Comparison of ENCODE assay signal across 10 cellular contexts in genomic region chr1:183180213-183180612, GRCh38. TPM values are rescaled to one million over a fixed set of nuclear protein-coding genes. Genes with fewer than 3 reads are reported as not detected.
DNase-seq lines count a peak whose midpoint lies in the region; ATAC-seq, FAIRE-seq and TF ChIP-seq lines count a peak whose summit lies in the region.
"Had no signal": no experiment of that assay in that cellular context is flagged by ENCODE, and none has a peak within 500 bp of the region (broad histone marks: within the 10 kb centered on the region; RNA-seq: fewer than 3 reads in every experiment).

No MANE protein-coding gene starts in this region.

- TF ChIP-seq POLR2A in H1 (IDR thresholded peaks at IDR 0.05; ENCODE audit: control extremely low read depth in 1 of 2, low read depth in 2 of 2, low read length in 2 of 2): no peak

- no peak overlapping the region for H3K18ac ChIP-seq in H1 (ENCODE audit: extremely low read depth, low read length)

- H3K23ac ChIP-seq in H1 (ENCODE audit: insufficient read length): no peak overlapping the region

- no peak overlapping the region for H2BK5ac ChIP-seq in H1 (ENCODE audit: low read depth, low read length)

- H3K4me1 Mint-ChIP-seq in osteocyte (ENCODE audit: unreplicated experiment): peaks cover 29% of the 10 kb centered on the region
- peaks cover 10% of the 10 kb centered on the region for H3K4me1 Mint-ChIP-seq in activated T-cell treated with anti-CD3 and anti-CD28 coated beads, Interleukin-2, amount 50 U/mL, for 24 hours (ENCODE audit: low read depth)
- H3K4me1 Mint-ChIP-seq in CD8-positive, alpha-beta memory T cell: no peaks in the 10 kb centered on the region

- no peak overlapping the region for H2AFZ ChIP-seq in H1 (ENCODE audit: low read length)

- no peak overlapping the region for H4K5ac ChIP-seq in H1 (ENCODE audit: insufficient read length, low read depth, low read length)

- TF ChIP-seq EP300 in H1 (IDR thresholded peaks at IDR 0.05; ENCODE audit: borderline replicate concordance in 1 of 2, low read depth in 2 of 2, low read length in 2 of 2): no peak

- H2BK12ac ChIP-seq in H1 (ENCODE audit: low read depth, low read length): no peak overlapping the region

- H4K91ac ChIP-seq in H1 (replicated peaks; ENCODE audit: insufficient read length, low read length): no peak overlapping the region

- H3K36me3 ChIP-seq in H1 (ENCODE audit: control insufficient read depth in 2 of 4, insufficient read depth in 4 of 4, low read length in 3 of 4): no peaks in the 10 kb centered on the region
- H3K36me3 ChIP-seq in CD8-positive, alpha-beta memory T cell (ENCODE audit: insufficient read depth, low read length): no peaks in the 10 kb centered on the region
- H3K36me3 ChIP-seq: HAP-1 had no signal

- no peaks in the 10 kb centered on the region for H3K79me1 ChIP-seq in H1 (ENCODE audit: low read depth, low read length)

- H2BK120ac ChIP-seq in H1 (replicated peaks; ENCODE audit: low read depth, low read length): no peak overlapping the region

- H3K14ac ChIP-seq in H1 (ENCODE audit: insufficient read length): no peak overlapping the region

- no peaks in the 10 kb centered on the region for H3K36me3 Mint-ChIP-seq in osteocyte (ENCODE audit: unreplicated experiment)
- no peaks in the 10 kb centered on the region for H3K36me3 Mint-ChIP-seq in activated T-cell treated with anti-CD3 and anti-CD28 coated beads, Interleukin-2, amount 50 U/mL, for 24 hours (ENCODE audit: low read depth)
- H3K36me3 Mint-ChIP-seq in CD8-positive, alpha-beta memory T cell: no peaks in the 10 kb centered on the region

- H3K27ac Mint-ChIP-seq in osteocyte (ENCODE audit: unreplicated experiment): peak overlapping the region; percentile 89
- no peak overlapping the region for H3K27ac Mint-ChIP-seq in activated T-cell treated with anti-CD3 and anti-CD28 coated beads, Interleukin-2, amount 50 U/mL, for 24 hours
- no peak overlapping the region for H3K27ac Mint-ChIP-seq in CD8-positive, alpha-beta memory T cell

- no peak overlapping the region for H3K4me3 ChIP-seq in H1 (ENCODE audit: extremely low read depth in 1 of 4, insufficient read depth in 2 of 4, low read depth in 3 of 4, low read length in 4 of 4)
- H3K4me3 ChIP-seq in CD8-positive, alpha-beta memory T cell (ENCODE audit: low read length): no peak overlapping the region
- H3K4me3 ChIP-seq: HAP-1 had no signal

- no peaks in the 10 kb centered on the region for H3K27me3 Mint-ChIP-seq in osteocyte (ENCODE audit: unreplicated experiment)
- peaks cover 9% of the 10 kb centered on the region for H3K27me3 Mint-ChIP-seq in activated T-cell treated with anti-CD3 and anti-CD28 coated beads, Interleukin-2, amount 50 U/mL, for 24 hours
- peaks cover 0 to 4% of the 10 kb centered on the region in 2 donors for H3K27me3 Mint-ChIP-seq in CD8-positive, alpha-beta memory T cell

- H4K20me1 ChIP-seq in H1 (replicated peaks in 1 of 2; ENCODE audit: control insufficient read depth in 1 of 2, insufficient read depth in 2 of 2, low read length in 2 of 2): no peaks in the 10 kb centered on the region

- no peaks in the 10 kb centered on the region for H3K79me2 ChIP-seq in H1 (ENCODE audit: control insufficient read depth in 1 of 2, insufficient read depth in 2 of 2, low read length in 2 of 2)

- TF ChIP-seq RAD21 in H1 (IDR thresholded peaks at IDR 0.05 in 1 of 2, conservative IDR thresholded peaks at IDR 0.05 in 1 of 2; ENCODE audit: low read depth in 2 of 2, low read length in 2 of 2): no peak

- H3K9ac ChIP-seq in H1 (replicated peaks in 1 of 4; ENCODE audit: extremely low read depth in 1 of 4, low read depth in 3 of 4, low read length in 3 of 4): no peak overlapping the region

- WGBS in H1 (ENCODE audit: extremely low coverage in 1 of 2, insufficient coverage in 1 of 2, insufficient read length in 1 of 2, insufficient replicate concordance in 2 of 2, low coverage in 1 of 2, low lambda C conversion rate in 2 of 2, missing lambda C conversion rate in 1 of 2), 2 experiments: 91% methylated on average over 3 of the region's 3 CpGs; no CpG with 5 or more reads in 1 of the 2 experiments

- peak overlapping the region; percentile 54 for H3K56ac ChIP-seq in H1 (replicated peaks; ENCODE audit: insufficient read length, low read depth, low read length)

- no peaks in the 10 kb centered on the region for H3K9me3 Mint-ChIP-seq in osteocyte (ENCODE audit: unreplicated experiment)
- no peaks in the 10 kb centered on the region for H3K9me3 Mint-ChIP-seq in activated T-cell treated with anti-CD3 and anti-CD28 coated beads, Interleukin-2, amount 50 U/mL, for 24 hours
- H3K9me3 Mint-ChIP-seq in CD8-positive, alpha-beta memory T cell: no peaks in the 10 kb centered on the region

- POLR2A ChIA-PET in H1 (lab: Charles Lee; ENCODE audit: partially characterized antibody): no interaction called here
- POLR2A ChIA-PET in CD8-positive, alpha-beta memory T cell (lab: Charles Lee): no interaction called here

- no peaks in the 10 kb centered on the region for H3K23me2 ChIP-seq in H1 (ENCODE audit: low read depth, low read length)

- no peak for TF ChIP-seq CTCF in H1 (IDR thresholded peaks at IDR 0.05; ENCODE audit: control extremely low read depth in 1 of 3, insufficient read depth in 1 of 3, low read depth in 1 of 3, low read length in 3 of 3)
- TF ChIP-seq CTCF in osteocyte (IDR thresholded peaks at IDR 0.05): no peak

- no peak overlapping the region for H3K27ac ChIP-seq in H1 (ENCODE audit: low read depth, low read length)
- H3K27ac ChIP-seq in CD8-positive, alpha-beta memory T cell (ENCODE audit: low read depth, low read length): no peak overlapping the region

- H3K27me3 ChIP-seq in H1 (replicated peaks in 1 of 4; ENCODE audit: control insufficient read depth in 3 of 4, extremely low read depth in 1 of 4, insufficient read depth in 3 of 4, low read length in 3 of 4): no peaks in the 10 kb centered on the region
- H3K27me3 ChIP-seq in CD8-positive, alpha-beta memory T cell (ENCODE audit: insufficient read depth, low read length, poor library complexity, severe bottlenecking): no peaks in the 10 kb centered on the region

- H3K4ac ChIP-seq in H1 (replicated peaks; ENCODE audit: insufficient read length, low read depth, low read length): no peak overlapping the region

- DNase-seq in Daoy (ENCODE audit: low read depth) (peak; percentile 83), NCI-H2029 treated with DMSO at 0.1 percent for 48 hours (lab: John Stamatoyannopoulos, UW) (peak; percentile 54), H1 (ENCODE audit: low read depth in 1 of 2, low spot score in 2 of 2) (no peak), osteocyte (ENCODE audit: extremely low spot score, unreplicated experiment) (no peak)
- no peak for DNase-seq in stimulated activated naive CD8-positive, alpha-beta T cell treated with anti-CD3 and anti-CD28 coated beads, Interleukin-15, Interleukin-2, amounts not matched to agents 100 U/mL and 50 U/mL, for 24 hours
- DNase-seq in activated T-cell treated with anti-CD3 and anti-CD28 coated beads, Interleukin-2, amount 50 U/mL, for 24 hours: no peak
- DNase-seq in CD8-positive, alpha-beta memory T cell: no peak

- FAIRE-seq in H1 (lab: Jason Lieb, UNC): no peak
- FAIRE-seq: colon had no signal

- peak overlapping the region; percentile 31 for H3K4me3 Mint-ChIP-seq in osteocyte (ENCODE audit: unreplicated experiment)
- no peak overlapping the region for H3K4me3 Mint-ChIP-seq in activated T-cell treated with anti-CD3 and anti-CD28 coated beads, Interleukin-2, amount 50 U/mL, for 24 hours
- no peak overlapping the region for H3K4me3 Mint-ChIP-seq in CD8-positive, alpha-beta memory T cell

- H4K8ac ChIP-seq in H1 (ENCODE audit: extremely low read depth, insufficient read depth, low read length): no peak overlapping the region

- H2BK20ac ChIP-seq in H1 (ENCODE audit: low read length): no peak overlapping the region

- H3K9me3 ChIP-seq in H1 (ENCODE audit: insufficient read depth in 2 of 2, low read depth in 1 of 2, low read length in 1 of 2): no peaks in the 10 kb centered on the region
- H3K9me3 ChIP-seq in CD8-positive, alpha-beta memory T cell (ENCODE audit: low read length): no peaks in the 10 kb centered on the region
- H3K9me3 ChIP-seq: HAP-1 had no signal

- CTCF ChIA-PET in H1 (lab: Charles Lee; ENCODE audit: partially characterized antibody): interaction anchor here (1.0 to 1.5 kb wide), 3 partner anchors 19 to 102 kb away, joined by 3 read pairs; no protein-coding TSS in a partner anchor
- CTCF ChIA-PET in CD8-positive, alpha-beta memory T cell (lab: Charles Lee): no interaction called here

- no peak for ATAC-seq in HG03521 (IDR thresholded peaks at IDR 0.05; ENCODE audit: unreplicated experiment)
- no peak for ATAC-seq in stimulated activated naive CD8-positive, alpha-beta T cell treated with anti-CD3 and anti-CD28 coated beads, Interleukin-15, Interleukin-2, amounts not matched to agents 100 U/mL and 50 U/mL, for 24 hours

- H2AK5ac ChIP-seq in H1 (ENCODE audit: low read depth, low read length): no peak overlapping the region

- no peak overlapping the region for H3K4me2 ChIP-seq in H1 (ENCODE audit: insufficient read depth in 1 of 2, low read depth in 2 of 2, low read length in 2 of 2)

- no peak overlapping the region for H2BK15ac ChIP-seq in H1 (ENCODE audit: low read length)

- peaks cover 0 to 2% (median 0%) of the 10 kb centered on the region in 4 experiments; a peak in 1 of 7 replicates for H3K4me1 ChIP-seq in H1 (replicated peaks in 1 of 4; ENCODE audit: control insufficient read depth in 3 of 4, insufficient read depth in 4 of 4, low read length in 3 of 4)
- H3K4me1 ChIP-seq in CD8-positive, alpha-beta memory T cell (ENCODE audit: insufficient read depth, low read length): no peaks in the 10 kb centered on the region

TF ChIP-seq in H1, 55 proteins besides CTCF, POLR2A, EP300 and RAD21 (continues in another document):
- no peak for TF ChIP-seq SP1 (IDR thresholded peaks at IDR 0.05; ENCODE audit: low read depth, low read length)
- no peak for TF ChIP-seq CREB1 (IDR thresholded peaks at IDR 0.05)
- TF ChIP-seq NRF1 (IDR thresholded peaks at IDR 0.05; ENCODE audit: low read depth, low read length): no peak
- no peak for TF ChIP-seq CEBPB (IDR thresholded peaks at IDR 0.05; ENCODE audit: low read depth, low read length)
- TF ChIP-seq SP4 (IDR thresholded peaks at IDR 0.05; ENCODE audit: low read length): no peak
- no peak for TF ChIP-seq NANOG (IDR thresholded peaks at IDR 0.05; ENCODE audit: insufficient read depth, low read depth, low read length, poor library complexity, severe bottlenecking)

RNA-seq across cellular contexts. Expression of gene LAMC2, which starts 5.9 kb away (rescaled TPM):
- total RNA-seq in Daoy (2014; rRNA removed; shearing (Covaris generic)): 1.4 and 1.6 TPM in 2 replicates
- 12.9 and 13.0 TPM in 2 replicates for total RNA-seq in H1 (2021; fragmentation: NEBNext Ultra II Directional; extraction: Animal tissue kit (Norgen Biotek cat#: 25700))
- polyA plus RNA-seq in H1 (2011; rRNA removed): 4.6 and 5.2 TPM in 2 replicates
- polyA plus RNA-seq in H1 (2011; cell fraction: cytosol; rRNA removed): 6.2 TPM
- 9.3 TPM for polyA plus RNA-seq in H1 (2011; cell fraction: nucleus; rRNA removed)
- 7.5 to 8.7 TPM (median 8.5 TPM) in 4 replicates for polyA plus RNA-seq in H1 (2012, experiment 1 of 2)
- polyA plus RNA-seq in H1 (2012, experiment 2 of 2): 1.5 TPM
- polyA plus RNA-seq in H1 (2013, experiment 1 of 2): 14.3 TPM
- 13.5 TPM for polyA plus RNA-seq in H1 (2013, experiment 2 of 2)
- 11.9 and 16.9 TPM in 2 replicates for polyA minus RNA-seq in H1 (2011; rRNA and poly(A)+ RNA removed)
- polyA minus RNA-seq in H1 (2011; cell fraction: cytosol; rRNA and poly(A)+ RNA removed): 5.7 TPM
- polyA minus RNA-seq in H1 (2011; cell fraction: nucleus; rRNA and poly(A)+ RNA removed): 7.2 TPM
- total RNA-seq in osteocyte: 3.5 and 3.6 TPM in 2 replicates
- total RNA-seq in CD8-positive, alpha-beta memory T cell: not detected
- not detected for polyA plus RNA-seq in CD8-positive, alpha-beta memory T cell

Comparison
In these comparisons a context has a peak if more than half of its experiments do, and no peak if none do; other contexts are left out.
1. DNase-seq: peak in Daoy (single experiment) and NCI-H2029 treated with DMSO at 0.1 percent for 48 hours (single experiment); none in H1 (0 of 2), osteocyte (single experiment), stimulated activated naive CD8-positive, alpha-beta T cell treated with anti-CD3 and anti-CD28 coated beads, Interleukin-15, Interleukin-2, amounts not matched to agents 100 U/mL and 50 U/mL, for 24 hours (single experiment), activated T-cell treated with anti-CD3 and anti-CD28 coated beads, Interleukin-2, amount 50 U/mL, for 24 hours (single experiment) and CD8-positive, alpha-beta memory T cell (0 of 5).